In the genomic region with DNA sequence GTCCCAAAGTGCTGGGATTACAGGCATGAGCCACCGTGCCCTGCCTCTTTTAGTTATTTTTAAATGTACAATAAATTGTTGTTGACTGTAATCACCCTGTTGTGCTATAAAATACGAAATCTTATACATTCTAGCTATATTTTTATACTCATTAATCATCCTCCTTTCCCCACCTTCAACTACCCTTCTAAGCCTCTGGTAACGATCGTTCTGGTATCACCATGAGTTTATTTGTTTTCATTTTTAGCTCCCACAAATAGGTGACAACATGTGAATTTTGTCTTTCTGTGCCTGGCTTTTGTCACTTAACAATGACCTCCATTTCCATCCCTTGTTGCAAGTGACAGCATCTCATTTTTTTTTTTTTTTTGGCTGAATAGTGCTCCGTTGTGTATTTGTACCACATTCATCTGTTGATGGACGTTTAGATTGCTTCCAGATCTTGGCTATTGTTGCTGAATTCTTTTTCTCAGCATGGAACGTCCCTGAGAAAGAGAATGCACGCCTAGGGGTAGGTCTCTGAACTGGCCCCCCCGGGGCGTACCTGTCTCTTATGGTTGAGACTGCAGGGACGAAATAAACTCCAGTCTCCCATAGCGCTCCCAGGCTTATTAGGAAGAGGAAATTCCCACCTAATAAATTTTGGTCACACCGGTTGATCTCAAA, we compare ENCODE assay signal across 1 cellular context.
A peak's percentile ranks its signal among the peaks of the same experiment; 100 is the strongest.
TF ChIP-seq lines count a peak whose summit lies in the region.

No MANE protein-coding gene starts in this region.

TF ChIP-seq in WTC11, 78 proteins besides CTCF, POLR2A, EP300 and RAD21 (continued from another document):
- TF ChIP-seq, protein P1, sequence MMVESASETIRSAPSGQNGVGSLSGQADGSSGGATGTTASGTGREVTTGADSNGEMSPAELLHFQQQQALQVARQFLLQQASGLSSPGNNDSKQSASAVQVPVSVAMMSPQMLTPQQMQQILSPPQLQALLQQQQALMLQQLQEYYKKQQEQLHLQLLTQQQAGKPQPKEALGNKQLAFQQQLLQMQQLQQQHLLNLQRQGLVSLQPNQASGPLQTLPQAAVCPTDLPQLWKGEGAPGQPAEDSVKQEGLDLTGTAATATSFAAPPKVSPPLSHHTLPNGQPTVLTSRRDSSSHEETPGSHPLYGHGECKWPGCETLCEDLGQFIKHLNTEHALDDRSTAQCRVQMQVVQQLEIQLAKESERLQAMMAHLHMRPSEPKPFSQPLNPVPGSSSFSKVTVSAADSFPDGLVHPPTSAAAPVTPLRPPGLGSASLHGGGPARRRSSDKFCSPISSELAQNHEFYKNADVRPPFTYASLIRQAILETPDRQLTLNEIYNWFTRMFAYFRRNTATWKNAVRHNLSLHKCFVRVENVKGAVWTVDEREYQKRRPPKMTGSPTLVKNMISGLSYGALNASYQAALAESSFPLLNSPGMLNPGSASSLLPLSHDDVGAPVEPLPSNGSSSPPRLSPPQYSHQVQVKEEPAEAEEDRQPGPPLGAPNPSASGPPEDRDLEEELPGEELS (CRISPR knock-in tag; IDR thresholded peaks at IDR 0.05) = 0 out of 2 replicates have a peak, but pooled peaks have one; percentile 63
- TF ChIP-seq ZMAT4 (CRISPR knock-in tag; IDR thresholded peaks at IDR 0.05) = 0 out of 2 replicates have a peak, but pooled peaks have one; percentile 75
